ENCODE assay signal across 16 cellular contexts in the genomic region with DNA sequence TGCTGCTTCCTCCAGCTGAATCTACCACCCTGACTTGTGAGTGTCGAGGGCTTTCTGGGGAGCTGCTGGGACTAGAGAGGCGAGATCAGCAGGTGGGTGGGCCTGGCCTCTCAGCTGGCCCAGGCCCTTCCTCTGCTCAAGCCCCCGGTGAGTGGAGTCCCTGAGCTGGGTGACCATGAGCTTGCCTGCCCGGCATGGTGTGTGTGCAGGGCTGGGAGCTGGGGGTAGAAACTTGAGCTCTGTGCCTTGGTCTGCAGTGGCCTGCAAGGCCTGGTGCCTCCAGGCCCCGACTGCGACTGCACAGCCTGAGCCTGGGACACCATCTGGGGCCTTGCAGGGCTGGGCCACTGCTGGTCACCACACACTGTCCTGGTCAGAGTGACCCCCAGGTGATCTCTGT.
DNase-seq lines count a peak whose midpoint lies in the region; ATAC-seq and TF ChIP-seq lines count a peak whose summit lies in the region.
"Had no signal": no experiment of that assay in that cellular context is flagged by ENCODE, and none has a peak within 500 bp of the region (broad histone marks: within the 10 kb centered on the region; RNA-seq: fewer than 3 reads in every experiment).

No MANE protein-coding gene starts in this region.

- H3K36me3 ChIP-seq in BLaER1 treated with 17β-estradiol and CSF1 and Interleukin-3, amounts not matched to agents 10 nM and 100 nM: no peaks in the 10 kb centered on the region
- H3K36me3 ChIP-seq in WERI-Rb-1: no peaks in the 10 kb centered on the region
- H3K36me3 ChIP-seq in naive thymus-derived CD4-positive, alpha-beta T cell (ENCODE audit: control insufficient read depth in 2 of 3, insufficient read depth in 3 of 3, low read length in 3 of 3): no peaks in the 10 kb centered on the region
- no peaks in the 10 kb centered on the region for H3K36me3 ChIP-seq in aorta (ENCODE audit: control insufficient read depth in 1 of 2, insufficient read depth in 2 of 2, low read length in 1 of 2)
- H3K36me3 ChIP-seq: BE2C, HAP-1 had no signal

- H3K27ac Mint-ChIP-seq in naive thymus-derived CD4-positive, alpha-beta T cell: no peak overlapping the region
- H3K27ac Mint-ChIP-seq: CD14-positive monocyte; CD4-positive, alpha-beta memory T cell had no signal

- peak overlapping the region in 7 of 11 experiments; percentile 28 to 63 (median 49); a peak in 14 of 22 replicates for H3K4me2 ChIP-seq in BLaER1 treated with 17β-estradiol and CSF1 and Interleukin-3, amounts not matched to agents 10 nM and 100 nM

- intact Hi-C loops in naive thymus-derived CD4-positive, alpha-beta T cell (cut with micrococcal nuclease): no loop called here
- intact Hi-C loops in aorta (cut with DNase I): no loop called here

- no peak overlapping the region for H3K4me3 ChIP-seq in BLaER1 treated with 17β-estradiol and CSF1 and Interleukin-3, amounts not matched to agents 10 nM and 100 nM
- H3K4me3 ChIP-seq in WERI-Rb-1 (ENCODE audit: low read depth, low read length) (no peak overlapping the region), aorta (ENCODE audit: low read length in 2 of 2) (no peak overlapping the region)
- no peak overlapping the region for H3K4me3 ChIP-seq in naive thymus-derived CD4-positive, alpha-beta T cell (ENCODE audit: low read length)
- H3K4me3 ChIP-seq: GM23248, HAP-1 had no signal

- no peak for TF ChIP-seq CTCF in WERI-Rb-1 (IDR thresholded peaks at IDR 0.05; ENCODE audit: low read depth, low read length)

- 74 to 75% methylated on average over 6 of the region's 6 CpGs for WGBS in aorta, 2 donors

- no peaks in the 10 kb centered on the region for H3K9me3 ChIP-seq in BLaER1 treated with 17β-estradiol and CSF1 and Interleukin-3, amounts not matched to agents 10 nM and 100 nM (replicated peaks in 1 of 11)
- H3K9me3 ChIP-seq in WERI-Rb-1 (ENCODE audit: severe bottlenecking) (no peaks in the 10 kb centered on the region), aorta (ENCODE audit: control insufficient read depth, low read length) (no peaks in the 10 kb centered on the region)
- H3K9me3 ChIP-seq in naive thymus-derived CD4-positive, alpha-beta T cell (ENCODE audit: control insufficient read depth in 2 of 3, low read length in 3 of 3): no peaks in the 10 kb centered on the region
- H3K9me3 ChIP-seq: HAP-1 had no signal

- no peaks in the 10 kb centered on the region for H3K4me1 Mint-ChIP-seq in naive thymus-derived CD4-positive, alpha-beta T cell
- H3K4me1 Mint-ChIP-seq: CD14-positive monocyte; CD4-positive, alpha-beta memory T cell had no signal

- H3K27ac ChIP-seq in BLaER1 treated with 17β-estradiol and CSF1 and Interleukin-3, amounts not matched to agents 10 nM and 100 nM: no peak overlapping the region
- H3K27ac ChIP-seq in WERI-Rb-1 (peak overlapping the region; percentile 11), aorta (ENCODE audit: low read depth in 1 of 2, low read length in 2 of 2) (no peak overlapping the region)
- H3K27ac ChIP-seq in naive thymus-derived CD4-positive, alpha-beta T cell (ENCODE audit: low read depth, low read length): no peak overlapping the region
- H3K27ac ChIP-seq: GM23248, HL-60 had no signal

- no peaks in the 10 kb centered on the region for H3K36me3 Mint-ChIP-seq in naive thymus-derived CD4-positive, alpha-beta T cell
- H3K36me3 Mint-ChIP-seq: CD14-positive monocyte; CD4-positive, alpha-beta memory T cell had no signal

- H3K4me1 ChIP-seq in BLaER1 treated with 17β-estradiol and CSF1 and Interleukin-3, amounts not matched to agents 10 nM and 100 nM: peaks cover 18 to 59% (median 55%) of the 10 kb centered on the region in 10 experiments
- no peaks in the 10 kb centered on the region for H3K4me1 ChIP-seq in naive thymus-derived CD4-positive, alpha-beta T cell (ENCODE audit: control insufficient read depth in 2 of 2, insufficient read depth in 2 of 2, low read length in 2 of 2)
- no peaks in the 10 kb centered on the region for H3K4me1 ChIP-seq in aorta (ENCODE audit: control insufficient read depth in 1 of 2, insufficient read depth in 2 of 2, low read length in 2 of 2)
- H3K4me1 ChIP-seq: HAP-1 had no signal

- peaks cover 0 to 14% (median 6%) of the 10 kb centered on the region in 11 experiments; a peak in 13 of 22 replicates for H4K20me1 ChIP-seq in BLaER1 treated with 17β-estradiol and CSF1 and Interleukin-3, amounts not matched to agents 10 nM and 100 nM

- H3K4me3 Mint-ChIP-seq in naive thymus-derived CD4-positive, alpha-beta T cell: no peak overlapping the region
- H3K4me3 Mint-ChIP-seq: CD14-positive monocyte; CD4-positive, alpha-beta memory T cell had no signal

- peak; percentile 20 for ATAC-seq in naive thymus-derived CD4-positive, alpha-beta T cell
- ATAC-seq in aorta (ENCODE audit: low FRiP score): peak; percentile 9
- no peak for ATAC-seq in HG02610 (IDR thresholded peaks at IDR 0.05; ENCODE audit: unreplicated experiment)

- POLR2A ChIA-PET in naive thymus-derived CD4-positive, alpha-beta T cell (lab: Charles Lee): no interaction called here

- DNase-seq in WERI-Rb-1 (no peak), aorta (no peak), activated gamma-delta T cell (lab: John Stamatoyannopoulos, UW) (no peak)
- no peak for DNase-seq in naive thymus-derived CD4-positive, alpha-beta T cell
- DNase-seq in stimulated activated naive CD4-positive, alpha-beta T cell treated with Interleukin-2 at 50 U/mL for 16 hours (lab: John Stamatoyannopoulos, UW): no peak
- DNase-seq: DMS79, GDM1, GM23248, IMR-90 had no signal

- CTCF ChIA-PET in naive thymus-derived CD4-positive, alpha-beta T cell (lab: Charles Lee): no interaction called here

- H3K27me3 Mint-ChIP-seq in naive thymus-derived CD4-positive, alpha-beta T cell: peaks cover 0 to 8% (median 0%) of the 10 kb centered on the region in 5 donors
- H3K27me3 Mint-ChIP-seq: CD4-positive, alpha-beta memory T cell had no signal

- peaks cover 0 to 23% (median 0%) of the 10 kb centered on the region in 11 experiments; a peak in 7 of 22 replicates for H3K27me3 ChIP-seq in BLaER1 treated with 17β-estradiol and CSF1 and Interleukin-3, amounts not matched to agents 10 nM and 100 nM
- H3K27me3 ChIP-seq in WERI-Rb-1 (ENCODE audit: insufficient read depth, low read depth, severe bottlenecking) (no peaks in the 10 kb centered on the region), aorta (ENCODE audit: control insufficient read depth in 1 of 2, insufficient read depth in 2 of 2, low read length in 1 of 2) (no peaks in the 10 kb centered on the region)
- H3K27me3 ChIP-seq in naive thymus-derived CD4-positive, alpha-beta T cell (ENCODE audit: control insufficient read depth in 2 of 2, insufficient read depth in 2 of 2, low read length in 2 of 2): no peaks in the 10 kb centered on the region
- H3K27me3 ChIP-seq: BE2C had no signal

- H3K9me3 Mint-ChIP-seq in naive thymus-derived CD4-positive, alpha-beta T cell: peaks cover 0 to 2% (median 0%) of the 10 kb centered on the region in 11 donors
- H3K9me3 Mint-ChIP-seq: CD14-positive monocyte; CD4-positive, alpha-beta memory T cell had no signal

- peak overlapping the region in 1 of 11 experiments; percentile 16; a peak in 1 of 22 replicates for H3K9ac ChIP-seq in BLaER1 treated with 17β-estradiol and CSF1 and Interleukin-3, amounts not matched to agents 10 nM and 100 nM
- H3K9ac ChIP-seq: GM23248 had no signal
